ENCODE assay signal across 21 cellular contexts in the genomic region with DNA sequence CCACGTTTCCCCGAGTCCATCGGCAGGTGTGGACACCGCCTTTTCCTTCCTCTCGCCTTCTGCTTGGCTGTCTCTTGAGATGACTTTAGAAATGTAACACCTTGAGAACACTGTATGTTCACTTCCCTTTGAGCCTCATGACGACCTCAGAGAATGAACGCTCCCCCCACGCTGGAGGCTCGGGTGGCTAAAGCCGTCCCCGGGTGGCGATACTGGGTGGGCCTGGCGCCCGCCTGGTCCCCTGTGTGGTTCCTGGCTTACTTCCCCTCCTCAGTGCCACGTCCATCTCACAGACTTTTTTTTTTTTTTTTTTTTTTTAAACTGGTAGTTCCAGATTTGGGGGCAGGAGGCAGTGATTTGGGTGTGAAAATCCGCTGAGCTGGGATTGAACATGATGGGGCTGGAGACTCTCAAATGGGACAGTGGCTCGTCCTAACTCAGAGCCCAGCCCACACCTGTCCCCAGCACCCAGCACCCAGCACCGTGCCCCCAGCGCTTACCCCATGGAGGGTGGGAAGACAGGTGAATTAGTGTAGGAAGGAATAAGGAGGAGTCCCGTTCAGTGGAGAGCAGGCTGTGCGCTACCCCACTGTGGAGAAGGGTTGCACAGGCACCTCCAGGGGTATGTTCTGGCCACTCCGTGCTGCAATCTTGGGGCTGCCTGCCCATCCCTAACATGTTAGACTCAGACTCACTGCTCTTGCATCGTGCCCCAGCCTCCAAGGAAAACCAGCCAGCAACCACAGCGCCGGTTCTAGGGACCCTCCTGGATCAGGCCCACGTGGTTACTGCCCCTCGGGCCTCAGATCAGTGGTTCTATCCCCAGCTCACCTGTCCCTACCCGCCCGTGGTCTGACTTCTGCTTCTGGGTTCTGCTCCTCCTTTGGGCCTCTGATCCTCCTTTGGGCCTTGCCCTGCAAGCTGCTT.
DNase-seq lines count a peak whose midpoint lies in the region; ATAC-seq and TF ChIP-seq lines count a peak whose summit lies in the region.
"Had no signal": no experiment of that assay in that cellular context is flagged by ENCODE, and none has a peak within 500 bp of the region (broad histone marks: within the 10 kb centered on the region; RNA-seq: fewer than 3 reads in every experiment).

No MANE protein-coding gene starts in this region.

- in situ Hi-C loops in gastrocnemius medialis (cut with MboI; ENCODE audit: low sequenced_read_pairs in 4 of 4), result loop anchor here in 1 of 4 donors (25.0 kb wide), 1 partner anchor 238 kb away; no protein-coding TSS in a partner anchor

- DNase-seq in left ventricle myocardium inferior (no peak), Right ventricle myocardium inferior (ENCODE audit: missing footprints) (no peak), mesenchymal stem cell (no peak), gastrocnemius medialis (no peak), vagina (ENCODE audit: extremely low spot score in 2 of 2) (no peak), kidney glomerular epithelial cell (lab: John Stamatoyannopoulos, UW) (no peak), iPS-NIHi7 (ENCODE audit: extremely low spot score) (no peak), mesendoderm (no peak)
- DNase-seq: 8988T; activated CD8-positive, alpha-beta memory T cell treated with anti-CD3 and anti-CD28 coated beads for 24 hours; activated naive CD4-positive, alpha-beta T cell treated with anti-CD3 and anti-CD28 coated beads, Interleukin-2, amount 50 U/mL, for 16 hours; islet precursor cell; naive thymus-derived CD8-positive, alpha-beta T cell; NCI-H2081; NCI-H82; stimulated activated naive B cell treated with anti-CD40 and anti-IgM and Interleukin-4, amounts not matched to agents 10 μg/mL and 1 μg/mL and 100 μg/mL, for 72 hours; T-cell had no signal

- no peak overlapping the region for H2BK120ac ChIP-seq in mesenchymal stem cell (ENCODE audit: low read depth, low read length)
- H2BK120ac ChIP-seq in mesendoderm (ENCODE audit: low read depth, low read length), result no peak overlapping the region

- H3K4me3 ChIP-seq in left ventricle myocardium inferior, result no peak overlapping the region
- H3K4me3 ChIP-seq in mesenchymal stem cell (ENCODE audit: insufficient read depth in 1 of 2, low read depth in 1 of 2, low read length in 2 of 2), result peak overlapping the region in 1 of 2 experiments; percentile 50
- H3K4me3 ChIP-seq in gastrocnemius medialis, result no peak overlapping the region
- no peak overlapping the region for H3K4me3 ChIP-seq in vagina
- H3K4me3 ChIP-seq in mesendoderm (ENCODE audit: low read length), result no peak overlapping the region
- H3K4me3 ChIP-seq: GM23338, smooth muscle cell, tibial nerve had no signal

- ATAC-seq in Right ventricle myocardium inferior, result no peak
- ATAC-seq in gastrocnemius medialis, result no peak
- ATAC-seq: naive thymus-derived CD8-positive, alpha-beta T cell; stimulated activated naive B cell treated with anti-CD40 and anti-IgM and Interleukin-4, amounts not matched to agents 10 μg/mL and 1 μg/mL and 100 μg/mL, for 72 hours; T-cell had no signal

- H3K4ac ChIP-seq in mesenchymal stem cell (ENCODE audit: low read depth in 1 of 2, low read length in 2 of 2), result no peak overlapping the region
- H3K4ac ChIP-seq in mesendoderm (ENCODE audit: low read depth, low read length), result no peak overlapping the region

- H3K27ac ChIP-seq in left ventricle myocardium inferior (replicated peaks) (peak overlapping the region; percentile 66), mesenchymal stem cell (ENCODE audit: low read length, poor library complexity, severe bottlenecking) (no peak overlapping the region), gastrocnemius medialis (peak overlapping the region; percentile 81 to 88 (median 86)), vagina (peak overlapping the region; percentile 70), mesendoderm (ENCODE audit: low read depth, low read length) (no peak overlapping the region)
- H3K27ac ChIP-seq: parathyroid adenoma had no signal

- no peak overlapping the region for H2BK5ac ChIP-seq in mesenchymal stem cell (ENCODE audit: low read depth, low read length, poor library complexity, severe bottlenecking)
- no peak overlapping the region for H2BK5ac ChIP-seq in mesendoderm (ENCODE audit: low read length)

- H2BK12ac ChIP-seq in mesenchymal stem cell (ENCODE audit: low read length in 2 of 2), result peak overlapping the region; percentile 18 to 29

- no peak for TF ChIP-seq CTCF in left ventricle myocardium inferior (IDR thresholded peaks at IDR 0.05; ENCODE audit: borderline replicate concordance)
- TF ChIP-seq CTCF in gastrocnemius medialis (IDR thresholded peaks at IDR 0.05 in 4 of 5, conservative IDR thresholded peaks at IDR 0.05 in 1 of 5), result no peak
- TF ChIP-seq CTCF in vagina (IDR thresholded peaks at IDR 0.05), result no peak

- intact Hi-C loops in left ventricle myocardium inferior (cut with micrococcal nuclease), result no loop called here
- intact Hi-C loops in Right ventricle myocardium inferior (cut with DNase I), result loop anchor here (1.0 to 5.0 kb wide), 2 partner anchors 100 to 223 kb away; no protein-coding TSS in a partner anchor
- intact Hi-C loops in gastrocnemius medialis (cut with DNase I; ENCODE audit: low total_unique reads), result loop anchor here (5.0 kb wide), 1 partner anchor 143 kb away; no protein-coding TSS in a partner anchor
- intact Hi-C loops in vagina (cut with DNase I), result no loop called here

- H4K8ac ChIP-seq in mesenchymal stem cell (ENCODE audit: low read length) (no peak overlapping the region), mesendoderm (ENCODE audit: low read depth, low read length) (no peak overlapping the region)

- no peaks in the 10 kb centered on the region for H3K79me1 ChIP-seq in mesenchymal stem cell (replicated peaks; ENCODE audit: low read length, poor library complexity, severe bottlenecking)
- H3K79me1 ChIP-seq in mesendoderm (ENCODE audit: low read length), result no peaks in the 10 kb centered on the region

- H3K36me3 ChIP-seq in left ventricle myocardium inferior (no peaks in the 10 kb centered on the region), mesenchymal stem cell (ENCODE audit: control insufficient read depth in 1 of 2, insufficient read depth in 2 of 2, low read depth in 1 of 2, low read length in 2 of 2) (no peaks in the 10 kb centered on the region), gastrocnemius medialis (no peaks in the 10 kb centered on the region), vagina (no peaks in the 10 kb centered on the region), mesendoderm (ENCODE audit: control insufficient read depth, insufficient read depth, low read length) (no peaks in the 10 kb centered on the region)
- H3K36me3 ChIP-seq: tibial nerve had no signal

- H3K14ac ChIP-seq in mesenchymal stem cell (ENCODE audit: low read length in 2 of 2), result peak overlapping the region in 1 of 2 experiments; percentile 62

- H4K91ac ChIP-seq in mesenchymal stem cell (ENCODE audit: low read length), result peak overlapping the region; percentile 35

- H3K79me2 ChIP-seq in mesendoderm (ENCODE audit: control insufficient read depth, insufficient read depth, low read length), result no peaks in the 10 kb centered on the region
- H3K79me2 ChIP-seq: parathyroid adenoma had no signal

- H2AK5ac ChIP-seq in mesenchymal stem cell (ENCODE audit: low read length, severe bottlenecking), result no peak overlapping the region
- H2AK5ac ChIP-seq in mesendoderm (ENCODE audit: low read length), result no peak overlapping the region

- no peak for TF ChIP-seq POLR2A in gastrocnemius medialis (IDR thresholded peaks at IDR 0.05)
- no peak for TF ChIP-seq POLR2A in vagina (IDR thresholded peaks at IDR 0.05)

- no peak overlapping the region for H2BK15ac ChIP-seq in mesenchymal stem cell (ENCODE audit: low read depth, poor library complexity, severe bottlenecking)
- H2BK15ac ChIP-seq in mesendoderm (replicated peaks; ENCODE audit: low read depth), result no peak overlapping the region

- H3K4me1 ChIP-seq in left ventricle myocardium inferior (peaks cover 39% of the 10 kb centered on the region), mesenchymal stem cell (ENCODE audit: control insufficient read depth, insufficient read depth, low read depth, low read length) (peaks cover 21% of the 10 kb centered on the region), gastrocnemius medialis (peaks cover 23 to 46% of the 10 kb centered on the region in 2 donors), vagina (peaks cover 70% of the 10 kb centered on the region), mesendoderm (ENCODE audit: control insufficient read depth, low read depth, low read length) (no peaks in the 10 kb centered on the region)
- H3K4me1 ChIP-seq: parathyroid adenoma had no signal

- peak overlapping the region in 1 of 2 experiments; percentile 60 for H3K18ac ChIP-seq in mesenchymal stem cell (ENCODE audit: low read depth in 1 of 2, low read length in 2 of 2)
- H3K18ac ChIP-seq in mesendoderm (ENCODE audit: low read length), result no peak overlapping the region

- H3K9ac ChIP-seq in mesenchymal stem cell (ENCODE audit: low read length) (peak overlapping the region; percentile 52), mesendoderm (ENCODE audit: low read length) (no peak overlapping the region)
- H3K9ac ChIP-seq: parathyroid adenoma had no signal

- H3K27me3 ChIP-seq in left ventricle myocardium inferior (ENCODE audit: low read depth) (peaks cover 8% of the 10 kb centered on the region), mesenchymal stem cell (ENCODE audit: control insufficient read depth in 1 of 2, insufficient read depth in 1 of 2, low read length in 2 of 2) (no peaks in the 10 kb centered on the region), gastrocnemius medialis (no peaks in the 10 kb centered on the region), vagina (no peaks in the 10 kb centered on the region), mesendoderm (ENCODE audit: insufficient read depth, low read length, poor library complexity) (no peaks in the 10 kb centered on the region)
- H3K27me3 ChIP-seq: tibial nerve had no signal

- no peak overlapping the region for H4K5ac ChIP-seq in mesendoderm (ENCODE audit: low read length)

- H3K4me2 ChIP-seq in mesenchymal stem cell (ENCODE audit: low read length, poor library complexity, severe bottlenecking), result no peak overlapping the region
- H3K4me2 ChIP-seq in mesendoderm (ENCODE audit: low read length), result no peak overlapping the region
- H3K4me2 ChIP-seq: GM23338, smooth muscle cell had no signal

- no peak overlapping the region for H3K56ac ChIP-seq in mesendoderm (ENCODE audit: low read length)

- 90% methylated on average over 22 of the region's 29 CpGs for WGBS in mesenchymal stem cell
- no CpG with 5 or more reads among the region's 29 CpGs for WGBS in mesendoderm (ENCODE audit: extremely low coverage, insufficient coverage, low lambda C conversion rate)

- H3K23ac ChIP-seq in mesenchymal stem cell (ENCODE audit: low read length in 2 of 2) (no peak overlapping the region), mesendoderm (ENCODE audit: low read length) (no peak overlapping the region)

- H3K9me3 ChIP-seq in left ventricle myocardium inferior (replicated peaks), result peaks cover 20% of the 10 kb centered on the region
- H3K9me3 ChIP-seq in mesenchymal stem cell (ENCODE audit: control insufficient read depth, low read length), result peaks cover 18% of the 10 kb centered on the region
- H3K9me3 ChIP-seq in gastrocnemius medialis, result no peaks in the 10 kb centered on the region
- H3K9me3 ChIP-seq in vagina, result no peaks in the 10 kb centered on the region

- H2AFZ ChIP-seq in mesenchymal stem cell (ENCODE audit: low read depth, low read length), result no peak overlapping the region
- H2AFZ ChIP-seq: GM23338, parathyroid adenoma had no signal

Comparison
In these comparisons a context has a peak if more than half of its experiments do, and no peak if none do; other contexts are left out.
1. intact Hi-C loops: an anchor here in Right ventricle myocardium inferior (1.0 to 5.0 kb wide) and gastrocnemius medialis (5.0 kb wide); none called in left ventricle myocardium inferior and vagina.
2. H3K27ac ChIP-seq: peak in left ventricle myocardium inferior (single experiment), gastrocnemius medialis (4 of 4) and vagina (single experiment); none in mesenchymal stem cell (single experiment) and mesendoderm (single experiment).